ENCODE assay signal across 34 cellular contexts in the genomic region with DNA sequence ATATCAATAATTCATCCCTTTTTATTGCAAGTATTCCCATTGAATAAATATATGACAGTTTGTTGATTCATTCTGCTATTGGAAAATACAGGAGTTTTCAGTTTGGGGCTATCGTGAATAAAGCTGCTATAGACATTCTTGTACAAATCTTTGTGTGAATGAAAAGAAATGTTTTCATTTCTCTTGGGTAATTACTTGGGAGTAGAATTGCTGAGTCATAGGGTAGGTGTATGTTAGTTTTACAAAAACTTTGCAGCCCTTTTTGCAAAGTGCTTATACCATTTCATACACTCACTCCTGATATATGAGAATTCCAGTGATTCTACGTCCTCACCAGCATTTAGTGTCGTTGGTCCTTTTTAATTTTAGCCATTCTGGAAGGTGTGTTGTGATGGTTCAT. TPM values are rescaled to one million over a fixed set of nuclear protein-coding genes. Genes with fewer than 3 reads are reported as not detected.
"Had no signal": no experiment of that assay in that cellular context is flagged by ENCODE, and none has a peak within 500 bp of the region (broad histone marks: within the 10 kb centered on the region; RNA-seq: fewer than 3 reads in every experiment).

No MANE protein-coding gene starts in this region.

- H3K4me1 Mint-ChIP-seq: memory B cell; naive thymus-derived CD4-positive, alpha-beta T cell; stimulated activated effector memory CD8-positive, alpha-beta T cell treated with anti-CD3 and anti-CD28 coated beads, Interleukin-12 subunit alpha, Interleukin-12 subunit beta, amount 100 ng/mL, for 72 hours had no signal

- H3K9me3 ChIP-seq: mucosa of descending colon, ovary, suprapubic skin, thoracic aorta, tibial nerve, uterus had no signal

- H2AFZ ChIP-seq: hepatocyte had no signal

- ATAC-seq: mucosa of descending colon; naive thymus-derived CD4-positive, alpha-beta T cell; natural killer cell treated with Interleukin-12 subunit alpha and Interleukin-12 subunit beta and Interleukin-15 and Interleukin-18, amount 100 ng/mL, for 72 hours; right cardiac atrium; stimulated activated effector memory CD8-positive, alpha-beta T cell treated with anti-CD3 and anti-CD28 coated beads, Interleukin-12 subunit alpha, Interleukin-12 subunit beta, amount 100 ng/mL, for 72 hours had no signal

- H3K4me2 ChIP-seq: hepatocyte had no signal

- H3K4me1 ChIP-seq: left ventricle myocardium inferior, sigmoid colon, spleen, suprapubic skin, tibial nerve, uterus had no signal

- H3K27me3 ChIP-seq: hepatocyte, ovary, sigmoid colon, spleen, suprapubic skin, tibial nerve, uterus had no signal

- H3K4me3 Mint-ChIP-seq: memory B cell; naive thymus-derived CD4-positive, alpha-beta T cell; natural killer cell treated with Interleukin-12 subunit alpha and Interleukin-12 subunit beta and Interleukin-15 and Interleukin-18, amount 100 ng/mL, for 72 hours; stimulated activated effector memory CD8-positive, alpha-beta T cell treated with anti-CD3 and anti-CD28 coated beads, Interleukin-12 subunit alpha, Interleukin-12 subunit beta, amount 100 ng/mL, for 72 hours; stimulated activated naive CD8-positive, alpha-beta T cell treated with anti-CD3 and anti-CD28 coated beads, Interleukin-15, Interleukin-2, amounts not matched to agents 100 ng/mL and 50 ng/mL, for 24 hours; type B pancreatic cell had no signal

- FAIRE-seq: small intestine had no signal

- H3K27me3 Mint-ChIP-seq: memory B cell; natural killer cell treated with Interleukin-12 subunit alpha and Interleukin-12 subunit beta and Interleukin-15 and Interleukin-18, amount 100 ng/mL, for 72 hours; stimulated activated naive CD8-positive, alpha-beta T cell treated with anti-CD3 and anti-CD28 coated beads, Interleukin-15, Interleukin-2, amounts not matched to agents 100 ng/mL and 50 ng/mL, for 24 hours; type B pancreatic cell had no signal

- H3K27ac ChIP-seq: hepatocyte, left ventricle myocardium inferior, ovary, sigmoid colon, spleen, suprapubic skin, thoracic aorta, tibial nerve, uterus had no signal

- H3K27ac Mint-ChIP-seq: memory B cell; naive thymus-derived CD4-positive, alpha-beta T cell; natural killer cell treated with Interleukin-12 subunit alpha and Interleukin-12 subunit beta and Interleukin-15 and Interleukin-18, amount 100 ng/mL, for 72 hours; progenitor cell of endocrine pancreas; stimulated activated effector memory CD8-positive, alpha-beta T cell treated with anti-CD3 and anti-CD28 coated beads, Interleukin-12 subunit alpha, Interleukin-12 subunit beta, amount 100 ng/mL, for 72 hours; stimulated activated naive CD8-positive, alpha-beta T cell treated with anti-CD3 and anti-CD28 coated beads, Interleukin-15, Interleukin-2, amounts not matched to agents 100 ng/mL and 50 ng/mL, for 24 hours; type B pancreatic cell had no signal

- DNase-seq: islet precursor cell; left ventricle myocardium inferior; midbrain; mucosa of descending colon; naive thymus-derived CD4-positive, alpha-beta T cell; ovary; retina; right cardiac atrium; sigmoid colon; small intestine; spleen; stimulated activated CD4-positive, alpha-beta T cell treated with anti-CD3 and anti-CD28 coated beads, Interleukin-4, amount 100 ng/mL, for 24 hours; stimulated activated naive CD4-positive, alpha-beta T cell; uterus had no signal

- H3K36me3 ChIP-seq: left ventricle myocardium inferior, ovary, sigmoid colon, spleen, suprapubic skin, thoracic aorta, tibial nerve, uterus had no signal

- H3K4me3 ChIP-seq: hepatocyte, left ventricle myocardium inferior, lung, mucosa of descending colon, ovary, sigmoid colon, spleen, suprapubic skin, thoracic aorta, tibial nerve, uterus had no signal

- H3K9me3 Mint-ChIP-seq: memory B cell; natural killer cell treated with Interleukin-12 subunit alpha and Interleukin-12 subunit beta and Interleukin-15 and Interleukin-18, amount 100 ng/mL, for 72 hours; stimulated activated effector memory CD8-positive, alpha-beta T cell treated with anti-CD3 and anti-CD28 coated beads, Interleukin-12 subunit alpha, Interleukin-12 subunit beta, amount 100 ng/mL, for 72 hours; stimulated activated naive CD8-positive, alpha-beta T cell treated with anti-CD3 and anti-CD28 coated beads, Interleukin-15, Interleukin-2, amounts not matched to agents 100 ng/mL and 50 ng/mL, for 24 hours; type B pancreatic cell had no signal

- H3K36me3 Mint-ChIP-seq: memory B cell; naive thymus-derived CD4-positive, alpha-beta T cell; natural killer cell treated with Interleukin-12 subunit alpha and Interleukin-12 subunit beta and Interleukin-15 and Interleukin-18, amount 100 ng/mL, for 72 hours; stimulated activated effector memory CD8-positive, alpha-beta T cell treated with anti-CD3 and anti-CD28 coated beads, Interleukin-12 subunit alpha, Interleukin-12 subunit beta, amount 100 ng/mL, for 72 hours; type B pancreatic cell had no signal

- H3K79me2 ChIP-seq: hepatocyte had no signal

RNA-seq across cellular contexts. Expression of gene PTCSC3, which starts 6.9 kb away (rescaled TPM):
- total RNA-seq: hepatocyte; kidney epithelial cell; left ventricle myocardium inferior; lower leg skin; mesenteric fat pad; mucosa of descending colon; myocyte; naive thymus-derived CD4-positive, alpha-beta T cell; natural killer cell treated with Interleukin-12 subunit alpha and Interleukin-12 subunit beta and Interleukin-15 and Interleukin-18, amount 100 ng/mL, for 72 hours; omental fat pad; ovary; progenitor cell of endocrine pancreas; pulmonary artery endothelial cell; right cardiac atrium; sigmoid colon; spleen; subcutaneous adipose tissue; suprapubic skin; thoracic aorta; tibial nerve; ureter; uterus had no signal
- polyA plus RNA-seq: hepatocyte; naive thymus-derived CD4-positive, alpha-beta T cell; neural cell; ovary; right cardiac atrium; sigmoid colon; small intestine; spleen had no signal
